ENCODE assay signal across 11 cellular contexts in the genomic region with DNA sequence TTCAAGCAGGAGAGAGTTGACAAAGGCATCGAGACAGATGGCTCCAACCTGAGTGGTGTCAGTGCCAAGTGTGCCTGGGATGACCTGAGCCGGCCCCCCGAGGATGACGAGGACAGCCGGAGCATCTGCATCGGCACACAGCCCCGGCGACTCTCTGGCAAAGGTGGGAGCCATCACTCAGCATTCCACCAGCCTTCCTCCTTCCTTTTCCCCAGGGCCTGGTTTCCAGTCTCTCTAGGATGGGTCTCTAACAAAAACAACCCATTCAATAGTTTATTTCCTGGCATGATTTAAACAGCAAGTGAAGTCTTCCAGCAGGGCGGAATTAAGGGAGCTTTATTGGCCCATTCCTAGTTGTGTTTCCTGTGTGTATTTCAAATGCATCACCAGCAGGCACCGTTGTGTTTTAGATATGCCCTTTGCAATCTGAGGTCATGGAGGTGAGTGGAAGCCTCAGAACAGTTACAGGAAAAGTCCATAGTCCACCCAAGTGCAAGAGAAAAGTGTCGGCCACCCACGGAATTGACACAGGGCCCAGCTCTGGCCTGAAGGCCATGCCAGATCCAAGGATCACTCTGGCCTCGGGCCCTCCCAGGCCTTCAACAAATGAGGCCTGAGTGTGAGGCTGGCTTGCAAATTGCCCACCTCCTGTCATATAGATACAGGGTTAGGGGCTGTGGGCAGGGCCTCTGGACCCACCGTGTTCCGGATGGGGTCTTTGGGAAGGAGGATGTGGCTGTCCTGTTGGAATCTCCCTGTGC. TPM values are rescaled to one million over a fixed set of nuclear protein-coding genes. Genes with fewer than 3 reads are reported as not detected.
DNase-seq lines count a peak whose midpoint lies in the region; ATAC-seq and TF ChIP-seq lines count a peak whose summit lies in the region.
"Had no signal": no experiment of that assay in that cellular context is flagged by ENCODE, and none has a peak within 500 bp of the region (broad histone marks: within the 10 kb centered on the region; RNA-seq: fewer than 3 reads in every experiment).

No MANE protein-coding gene starts in this region.

- H3K9me3 ChIP-seq in breast epithelium, result no peaks in the 10 kb centered on the region
- no peaks in the 10 kb centered on the region for H3K9me3 ChIP-seq in mammary epithelial cell (replicated peaks; ENCODE audit: insufficient read depth, low read length)
- H3K9me3 ChIP-seq in aorta (ENCODE audit: control insufficient read depth, low read length), result no peaks in the 10 kb centered on the region

- no peaks in the 10 kb centered on the region for H3K27me3 ChIP-seq in breast epithelium
- H3K27me3 ChIP-seq in mammary epithelial cell (ENCODE audit: insufficient read depth, low read length), result no peaks in the 10 kb centered on the region
- no peaks in the 10 kb centered on the region for H3K27me3 ChIP-seq in aorta (ENCODE audit: control insufficient read depth in 1 of 2, insufficient read depth in 2 of 2, low read length in 1 of 2)

- H3K4me3 ChIP-seq in breast epithelium, result no peak overlapping the region
- H3K4me3 ChIP-seq in mammary epithelial cell (replicated peaks in 1 of 3; ENCODE audit: insufficient read depth in 1 of 3, low read depth in 2 of 3, low read length in 3 of 3), result no peak overlapping the region
- H3K4me3 ChIP-seq in aorta (ENCODE audit: low read length in 2 of 2), result no peak overlapping the region
- H3K4me3 ChIP-seq: GM12878 had no signal

- CTCF ChIA-PET in mammary epithelial cell (lab: Charles Lee; ENCODE audit: low non-redundant PET), result no interaction called here

- in situ Hi-C loops in mammary epithelial cell (cut with MboI; ENCODE audit: low sequenced_read_pairs in 2 of 2), result loop anchor here in 1 of 2 donors (25.0 kb wide), 1 partner anchor 360 kb away; the partner anchor contains the start of genes ELOVL3, GBF1 and PITX3

- H3K36me3 ChIP-seq in breast epithelium (no peaks in the 10 kb centered on the region), mammary epithelial cell (ENCODE audit: insufficient read depth, low read length) (no peaks in the 10 kb centered on the region), aorta (ENCODE audit: control insufficient read depth in 1 of 2, insufficient read depth in 2 of 2, low read length in 1 of 2) (no peaks in the 10 kb centered on the region)

- TF ChIP-seq CTCF in breast epithelium (IDR thresholded peaks at IDR 0.05) (no peak), mammary epithelial cell (conservative IDR thresholded peaks at IDR 0.05 in 1 of 2, IDR thresholded peaks at IDR 0.05 in 1 of 2; ENCODE audit: extremely low read depth in 1 of 2, insufficient read depth in 1 of 2, low read depth in 1 of 2, low read length in 2 of 2) (no peak), GM20000 (IDR thresholded peaks at IDR 0.05; ENCODE audit: extremely low read depth, missing control alignments) (no peak)

- H3K4me2 ChIP-seq in mammary epithelial cell (ENCODE audit: insufficient read depth, low read depth, low read length), result no peak overlapping the region

- no TSS peak for BruUV-seq in mammary epithelial cell (replicated peaks; lab: Mats Ljungman, UMichigan)

- no peak overlapping the region for H2AFZ ChIP-seq in mammary epithelial cell (ENCODE audit: low read depth, low read length)

- dilution Hi-C loops in mammary epithelial cell (cut with HindIII; ENCODE audit: low sequenced_read_pairs), result loop anchor here (5.0 to 10.0 kb wide), 4 partner anchors 35 to 373 kb away; partner anchors contain the start of gene ELOVL3

- H4K20me1 ChIP-seq in mammary epithelial cell (ENCODE audit: insufficient read depth, low read length), result no peaks in the 10 kb centered on the region

- H3K9ac ChIP-seq in mammary epithelial cell (ENCODE audit: insufficient read depth, low read length), result no peak overlapping the region

- no peak for TF ChIP-seq POLR2A in breast epithelium (IDR thresholded peaks at IDR 0.05)

- no peaks in the 10 kb centered on the region for H3K79me2 ChIP-seq in mammary epithelial cell (ENCODE audit: insufficient read depth, low read length)

- ATAC-seq in left cardiac atrium (peak; percentile 12 to 45), aorta (ENCODE audit: low FRiP score) (peak; percentile 41)

- 65% methylated on average over 13 of the region's 15 CpGs for WGBS in mammary epithelial cell (ENCODE audit: low coverage, missing lambda C conversion rate)
- 36 to 44% methylated on average over 15 of the region's 15 CpGs for WGBS in aorta, 2 donors

- intact Hi-C loops in breast epithelium (cut with DNase I; ENCODE audit: low total_unique reads), result no loop called here
- intact Hi-C loops in mammary epithelial cell (cut with micrococcal nuclease), result no loop called here
- intact Hi-C loops in left cardiac atrium (cut with DNase I), result loop anchor here (5.0 kb wide), 1 partner anchor 50 kb away; no protein-coding TSS in a partner anchor
- intact Hi-C loops in posterior vena cava (cut with DNase I), result no loop called here
- intact Hi-C loops in aorta (cut with DNase I), result loop anchor here in 1 of 2 donors (5.0 kb wide), 1 partner anchor 50 kb away; no protein-coding TSS in a partner anchor

- DNase-seq in breast epithelium (ENCODE audit: low spot score in 2 of 2), result no peak
- no peak for DNase-seq in mammary epithelial cell
- DNase-seq in left cardiac atrium, result peak; percentile 67
- DNase-seq in posterior vena cava (ENCODE audit: low spot score), result peak; percentile 85
- DNase-seq in aorta, result no peak
- DNase-seq in AG08395 (ENCODE audit: low spot score), result no peak
- no peak for DNase-seq in GM20000 (ENCODE audit: low spot score)
- DNase-seq in RPMI8226, result no peak
- DNase-seq: CD8-positive, alpha-beta memory T cell had no signal

- H3K4me1 ChIP-seq in breast epithelium (peaks cover 0 to 4% of the 10 kb centered on the region in 2 donors), mammary epithelial cell (ENCODE audit: insufficient read depth, low read length) (peaks cover 11% of the 10 kb centered on the region), aorta (ENCODE audit: control insufficient read depth in 1 of 2, insufficient read depth in 2 of 2, low read length in 2 of 2) (no peaks in the 10 kb centered on the region)

- H3K27ac ChIP-seq in breast epithelium (peak overlapping the region; percentile 11 to 73), mammary epithelial cell (ENCODE audit: insufficient read depth, low read depth, low read length) (no peak overlapping the region), aorta (ENCODE audit: low read depth in 1 of 2, low read length in 2 of 2) (no peak overlapping the region)
- H3K27ac ChIP-seq: 22Rv1 had no signal

RNA-seq across cellular contexts. Expression of gene TRIM8, which starts 47.0 kb away (rescaled TPM):
- total RNA-seq in breast epithelium (100 to 1,000 TPM in 1 of 3 donors, 10 to 100 TPM in 2; 74.6 to 128 (median 88.8) TPM), mammary epithelial cell (10 to 100 TPM; 36.8 to 87.0 TPM), left cardiac atrium (100 to 1,000 TPM; 104 to 108 TPM), posterior vena cava (100 to 1,000 TPM; 122 to 125 TPM), aorta (100 to 1,000 TPM; 126 to 189 TPM)
- polyA plus RNA-seq in mammary epithelial cell (61.1 TPM), aorta (10 to 100 TPM; 40.6 to 72.4 TPM)
- polyA minus RNA-seq in mammary epithelial cell, result 82.4 TPM

Comparison
In these comparisons a context has a peak if more than half of its experiments do, and no peak if none do; other contexts are left out.
1. H3K27ac ChIP-seq: peak in breast epithelium (2 of 2); none in mammary epithelial cell (single experiment) and aorta (0 of 2).
2. DNase-seq: peak in left cardiac atrium (single experiment) and posterior vena cava (single experiment); none in breast epithelium (0 of 2), mammary epithelial cell (single experiment), aorta (0 of 2), AG08395 (single experiment), GM20000 (single experiment) and RPMI8226 (single experiment).
3. intact Hi-C loops: an anchor here in left cardiac atrium (5.0 kb wide); none called in breast epithelium, mammary epithelial cell and posterior vena cava.